Comparison of ENCODE assay signal across 22 cellular contexts in the genomic region with DNA sequence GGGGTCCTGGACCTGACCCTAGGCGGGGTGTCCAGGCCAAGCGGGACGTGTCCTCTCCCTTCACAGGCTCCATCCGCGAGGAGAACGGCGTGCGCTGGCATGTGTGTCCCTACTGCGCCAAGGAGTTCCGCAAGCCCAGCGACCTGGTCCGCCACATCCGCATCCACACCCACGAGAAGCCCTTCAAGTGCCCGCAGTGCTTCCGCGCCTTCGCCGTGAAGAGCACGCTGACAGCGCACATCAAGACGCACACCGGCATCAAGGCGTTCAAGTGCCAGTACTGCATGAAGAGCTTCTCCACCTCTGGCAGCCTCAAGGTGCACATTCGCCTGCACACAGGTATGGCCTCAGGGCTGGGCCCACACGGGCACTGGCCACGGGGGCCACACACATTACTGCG.
"Had no signal": no experiment of that assay in that cellular context is flagged by ENCODE, and none has a peak within 500 bp of the region (broad histone marks: within the 10 kb centered on the region; RNA-seq: fewer than 3 reads in every experiment).

No MANE protein-coding gene starts in this region.

- H3K9me3 ChIP-seq: MG63, SJSA1 had no signal

- H3K27ac ChIP-seq: SJSA1, SK-N-MC had no signal

- H3K4me3 ChIP-seq: MG63, SJSA1, SK-N-MC had no signal

- ATAC-seq: HepG2 had no signal

- H3K27me3 ChIP-seq: MG63, SJSA1 had no signal

- DNase-seq: IMR-90, Karpas-422, KG1, MG63, NCI-H1092, NCI-H1105 treated with DMSO at 0.1 percent for 48 hours, NCI-H1417 treated with DMSO at 0.1 percent for 48 hours, NCI-H1694 treated with DMSO at 0.1 percent for 48 hours, NCI-H1930, NCI-H2081, NCI-H2107, NCI-H226, NCI-H446, NCI-H510A, NCI-H524 treated with DMSO at 0.1 percent for 48 hours, NCI-H774, Right ventricle myocardium superior, RPMI8226, SIG-M5 had no signal

- H3K4me1 ChIP-seq: SJSA1 had no signal
